12 cellular contexts compared by ENCODE assay signal in the genomic region with DNA sequence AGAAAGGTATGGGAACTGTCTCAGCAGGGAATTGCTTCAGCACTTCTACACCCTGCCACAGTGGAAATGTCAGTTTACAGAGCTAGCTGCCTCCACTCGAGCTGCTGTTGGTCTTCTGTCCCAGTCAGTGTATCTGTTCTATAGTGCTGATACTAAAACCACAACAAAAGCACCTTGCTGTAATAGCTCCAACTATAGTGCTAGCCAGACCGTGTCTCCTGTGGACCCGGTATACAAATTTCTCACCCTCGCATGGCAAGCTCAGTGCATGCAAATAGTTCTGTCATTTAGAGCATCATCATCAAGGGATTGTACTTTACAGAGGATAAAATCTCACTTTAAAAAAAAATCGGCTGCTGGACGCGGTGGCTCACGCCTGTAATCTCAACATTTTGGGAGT.
DNase-seq lines count a peak whose midpoint lies in the region; ATAC-seq and TF ChIP-seq lines count a peak whose summit lies in the region.
"Had no signal": no experiment of that assay in that cellular context is flagged by ENCODE, and none has a peak within 500 bp of the region (broad histone marks: within the 10 kb centered on the region; RNA-seq: fewer than 3 reads in every experiment).

No MANE protein-coding gene starts in this region.

- DNase-seq in GM20000 (ENCODE audit: low spot score) (peak; percentile 72), NCI-H526 (lab: John Stamatoyannopoulos, UW) (peak; percentile 29 to 68), islet precursor cell (no peak), amygdala (lab: John Stamatoyannopoulos, UW) (no peak), SHP77 treated with DMSO at 0.1 percent for 48 hours (lab: John Stamatoyannopoulos, UW) (no peak), retina (no peak)
- DNase-seq: C1 segment of cervical spinal cord; occipital lobe; stimulated activated CD4-positive, alpha-beta T cell treated with anti-CD3 and anti-CD28 coated beads, Interleukin-4, amount 100 ng/mL, for 1 hour; tibial artery had no signal

- TF ChIP-seq CTCF in GM20000 (IDR thresholded peaks at IDR 0.05; ENCODE audit: extremely low read depth, missing control alignments): no peak

- ATAC-seq in GM18502 (IDR thresholded peaks at IDR 0.05; ENCODE audit: poor library complexity, unreplicated experiment): peak; percentile 100
- peak; percentile 99 for ATAC-seq in HG02981 (IDR thresholded peaks at IDR 0.05; ENCODE audit: unreplicated experiment)

Comparison
In these comparisons a context has a peak if more than half of its experiments do, and no peak if none do; other contexts are left out.
1. DNase-seq: peak in GM20000 (single experiment) and NCI-H526 (2 of 2); none in islet precursor cell (single experiment), amygdala (0 of 56), SHP77 treated with DMSO at 0.1 percent for 48 hours (single experiment) and retina (single experiment).